7 cellular contexts compared by ENCODE assay signal in the genomic region with DNA sequence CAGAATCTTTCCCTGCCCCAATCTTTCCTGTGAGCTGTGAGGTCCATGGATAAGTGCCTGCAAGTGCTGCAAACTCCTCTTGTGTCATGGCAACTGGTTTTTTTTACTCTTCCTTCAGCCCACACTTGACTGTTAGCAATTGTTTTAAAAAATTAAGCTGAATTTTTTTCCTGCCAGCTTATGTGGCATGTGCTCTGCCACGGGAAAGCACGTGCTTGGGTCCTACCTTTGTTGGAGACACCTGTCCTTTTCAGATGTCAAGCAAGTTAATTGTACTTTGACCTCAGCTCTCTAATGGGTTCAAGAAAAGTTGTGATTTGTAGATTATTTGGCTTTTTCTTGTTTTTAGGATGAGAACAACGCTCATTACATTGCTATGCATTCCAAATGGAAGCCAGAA.
"Had no signal": no experiment of that assay in that cellular context is flagged by ENCODE, and none has a peak within 500 bp of the region (broad histone marks: within the 10 kb centered on the region; RNA-seq: fewer than 3 reads in every experiment).

No MANE protein-coding gene starts in this region.

- H3K4me2 ChIP-seq: KMS-11 had no signal

- H3K4me3 ChIP-seq: K562 had no signal

- ATAC-seq: K562 had no signal

- H3K27ac ChIP-seq: HL-60, KMS-11 had no signal

- DNase-seq: IMR-90, KBM-7, KG1 had no signal

- FAIRE-seq: HTR-8/SVneo, K562 had no signal

- H3K9ac ChIP-seq: KMS-11 had no signal
